ENCODE assay signal across 8 cellular contexts in the genomic region with DNA sequence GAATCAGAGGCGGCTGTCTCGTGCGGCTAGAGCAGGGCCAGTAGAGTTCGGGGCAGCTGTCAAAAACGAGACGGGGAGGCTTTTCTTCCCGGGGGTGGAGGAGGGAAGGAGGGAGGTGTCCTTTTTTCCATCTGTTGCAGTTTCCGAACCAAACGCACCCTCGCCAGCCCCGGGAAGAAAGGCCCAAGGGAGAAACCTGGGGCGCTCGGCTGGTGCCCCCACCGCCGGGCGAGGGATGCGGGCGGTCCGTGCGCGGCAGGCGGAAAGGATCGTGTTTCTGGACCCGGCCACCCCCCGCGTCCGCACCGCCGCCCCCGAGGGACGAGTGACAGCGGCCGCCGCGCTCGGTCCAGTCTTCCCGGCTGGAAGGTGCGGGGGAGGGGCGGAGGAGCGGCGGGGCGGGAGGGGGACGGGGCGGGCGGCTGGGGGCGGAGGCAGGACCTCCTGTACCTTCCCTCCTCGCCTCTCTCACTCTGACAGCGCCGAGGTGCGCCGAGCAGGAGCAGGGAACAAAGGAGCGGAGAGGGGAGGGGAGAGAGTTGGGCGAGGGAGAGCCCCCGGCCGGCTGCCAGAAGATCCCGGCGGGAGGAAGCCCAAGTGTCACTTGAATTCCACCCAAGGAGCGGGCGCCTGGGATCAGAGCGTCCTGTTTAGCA. TPM values are rescaled to one million over a fixed set of nuclear protein-coding genes. Genes with fewer than 3 reads are reported as not detected.
DNase-seq lines count a peak whose midpoint lies in the region; ATAC-seq lines count a peak whose summit lies in the region.

A gene (plus strand): TSS at position 471 of the 656 bp plus-strand sequence. CDS start 318 bp downstream, outside the sequence.

- H3K27ac ChIP-seq in ACC112 (ENCODE audit: low read depth, low read length) (peak within 1 kb of the TSS; percentile 99), mesendoderm (ENCODE audit: low read depth, low read length) (peak within 1 kb of the TSS; percentile 98)

- peak within 1 kb of the TSS; percentile 31 for H4K8ac ChIP-seq in mesendoderm (ENCODE audit: low read depth, low read length)

- H3K23ac ChIP-seq in mesendoderm (ENCODE audit: low read length): peak within 1 kb of the TSS; percentile 100

- H2BK120ac ChIP-seq in mesendoderm (ENCODE audit: low read depth, low read length): peak within 1 kb of the TSS; percentile 66

- H2BK5ac ChIP-seq in mesendoderm (ENCODE audit: low read length): peak within 1 kb of the TSS; percentile 94

- WGBS in mesendoderm (ENCODE audit: extremely low coverage, insufficient coverage, low lambda C conversion rate): no CpG with 5 or more reads among the region's 60 CpGs

- no peak within 1 kb of the TSS for H2AK5ac ChIP-seq in mesendoderm (ENCODE audit: low read length)

- H3K4me3 ChIP-seq in ACC112 (ENCODE audit: low read depth, low read length) (peak within 1 kb of the TSS; percentile 96), mesendoderm (ENCODE audit: low read length) (peak within 1 kb of the TSS; percentile 98)

- H3K4ac ChIP-seq in mesendoderm (ENCODE audit: low read depth, low read length): peak within 1 kb of the TSS; percentile 93

- H2BK15ac ChIP-seq in mesendoderm (replicated peaks; ENCODE audit: low read depth): peak within 1 kb of the TSS; percentile 48

- H3K27me3 ChIP-seq in ACC112 (ENCODE audit: insufficient read depth, low read length) (no peaks in the 10 kb centered on the region), mesendoderm (ENCODE audit: insufficient read depth, low read length, poor library complexity) (no peaks in the 10 kb centered on the region)

- H3K4me2 ChIP-seq in mesendoderm (ENCODE audit: low read length): peak within 1 kb of the TSS; percentile 90

- in situ Hi-C loops in endometrial microvascular endothelial cells (cut with HindIII; ENCODE audit: inconsistent ontology term, low pct_unique_long_range_greater_than_20kb, low sequenced_read_pairs): loop anchor here (5.0 to 25.0 kb wide), 3 partner anchors 132 to 215 kb away; a partner anchor contains a TSS

- H3K27ac Mint-ChIP-seq in stimulated activated effector memory CD8-positive, alpha-beta T cell treated with anti-CD3 and anti-CD28 coated beads, Interleukin-12 subunit alpha, Interleukin-12 subunit beta, amount 100 ng/mL, for 72 hours: peak within 1 kb of the TSS; percentile 98

- peak within 1 kb of the TSS; percentile 96 for H3K9ac ChIP-seq in mesendoderm (ENCODE audit: low read length)

- peaks cover 15% of the 10 kb centered on the region for H3K4me1 ChIP-seq in ACC112 (ENCODE audit: control insufficient read depth, insufficient read depth, low read length, unreplicated experiment)
- peaks cover 9% of the 10 kb centered on the region for H3K4me1 ChIP-seq in mesendoderm (ENCODE audit: control insufficient read depth, low read depth, low read length)

- peak within 1 kb of the TSS; percentile 93 for H3K4me3 Mint-ChIP-seq in stimulated activated effector memory CD8-positive, alpha-beta T cell treated with anti-CD3 and anti-CD28 coated beads, Interleukin-12 subunit alpha, Interleukin-12 subunit beta, amount 100 ng/mL, for 72 hours

- H3K79me1 ChIP-seq in mesendoderm (ENCODE audit: low read length): no peaks in the 10 kb centered on the region

- peaks cover 66% of the 10 kb centered on the region for H3K36me3 Mint-ChIP-seq in stimulated activated effector memory CD8-positive, alpha-beta T cell treated with anti-CD3 and anti-CD28 coated beads, Interleukin-12 subunit alpha, Interleukin-12 subunit beta, amount 100 ng/mL, for 72 hours

- ATAC-seq in GM19452 (IDR thresholded peaks at IDR 0.05; ENCODE audit: unreplicated experiment) (peak; percentile 12), HG03439 (IDR thresholded peaks at IDR 0.05; ENCODE audit: unreplicated experiment) (no peak)
- no peak for ATAC-seq in stimulated activated effector memory CD8-positive, alpha-beta T cell treated with anti-CD3 and anti-CD28 coated beads, Interleukin-12 subunit alpha, Interleukin-12 subunit beta, amount 100 ng/mL, for 72 hours

- H3K36me3 ChIP-seq in ACC112 (ENCODE audit: insufficient read depth, low read length) (no peaks in the 10 kb centered on the region), mesendoderm (ENCODE audit: control insufficient read depth, insufficient read depth, low read length) (no peaks in the 10 kb centered on the region)

- H3K79me2 ChIP-seq in ACC112 (ENCODE audit: control insufficient read depth, insufficient read depth, low read length, unreplicated experiment): peaks cover 52% of the 10 kb centered on the region
- H3K79me2 ChIP-seq in mesendoderm (ENCODE audit: control insufficient read depth, insufficient read depth, low read length): peaks cover 51% of the 10 kb centered on the region

- no peak within 1 kb of the TSS for H2AFZ ChIP-seq in ACC112 (ENCODE audit: low read length, unreplicated experiment)

- peaks cover 13% of the 10 kb centered on the region for H3K4me1 Mint-ChIP-seq in stimulated activated effector memory CD8-positive, alpha-beta T cell treated with anti-CD3 and anti-CD28 coated beads, Interleukin-12 subunit alpha, Interleukin-12 subunit beta, amount 100 ng/mL, for 72 hours

- no peak within 1 kb of the TSS for H4K5ac ChIP-seq in mesendoderm (ENCODE audit: low read length)

- no peaks in the 10 kb centered on the region for H3K9me3 Mint-ChIP-seq in stimulated activated effector memory CD8-positive, alpha-beta T cell treated with anti-CD3 and anti-CD28 coated beads, Interleukin-12 subunit alpha, Interleukin-12 subunit beta, amount 100 ng/mL, for 72 hours

- peak within 1 kb of the TSS; percentile 97 for H3K56ac ChIP-seq in mesendoderm (ENCODE audit: low read length)

- peak; percentile 49 for DNase-seq in NCI-H345 treated with DMSO at 0.1 percent for 48 hours (lab: John Stamatoyannopoulos, UW; ENCODE audit: unreplicated experiment)
- peak; percentile 35 for DNase-seq in activated T-cell treated with anti-CD3 and anti-CD28 coated beads for 1 hour (ENCODE audit: low read depth)
- peak; percentile 95 for DNase-seq in mesendoderm
- DNase-seq in stimulated activated effector memory CD8-positive, alpha-beta T cell treated with anti-CD3 and anti-CD28 coated beads, Interleukin-12 subunit alpha, Interleukin-12 subunit beta, amount 100 ng/mL, for 72 hours (ENCODE audit: low spot score in 2 of 2): peak; percentile 58 to 86

- peak within 1 kb of the TSS; percentile 91 for H3K18ac ChIP-seq in mesendoderm (ENCODE audit: low read length)

RNA-seq across cellular contexts. Expression of the gene that starts here (rescaled TPM):
- 69.1 TPM for total RNA-seq in endometrial microvascular endothelial cells (ENCODE audit: inconsistent ontology term)
- polyA plus RNA-seq in mesendoderm (2013, experiment 1 of 2): 147 TPM
- 153 TPM for polyA plus RNA-seq in mesendoderm (2013, experiment 2 of 2)

Comparison
In these comparisons a context has a peak if more than half of its experiments do, and no peak if none do; other contexts are left out.
1. DNase-seq: peak in every context shown above with its lines; median percentile 95 in mesendoderm; 72 in stimulated activated effector memory CD8-positive, alpha-beta T cell treated with anti-CD3 and anti-CD28 coated beads, Interleukin-12 subunit alpha, Interleukin-12 subunit beta, amount 100 ng/mL, for 72 hours; 49 in NCI-H345 treated with DMSO at 0.1 percent for 48 hours; 35 in activated T-cell treated with anti-CD3 and anti-CD28 coated beads for 1 hour.